ENCODE assay signal across 22 cellular contexts in the genomic region with DNA sequence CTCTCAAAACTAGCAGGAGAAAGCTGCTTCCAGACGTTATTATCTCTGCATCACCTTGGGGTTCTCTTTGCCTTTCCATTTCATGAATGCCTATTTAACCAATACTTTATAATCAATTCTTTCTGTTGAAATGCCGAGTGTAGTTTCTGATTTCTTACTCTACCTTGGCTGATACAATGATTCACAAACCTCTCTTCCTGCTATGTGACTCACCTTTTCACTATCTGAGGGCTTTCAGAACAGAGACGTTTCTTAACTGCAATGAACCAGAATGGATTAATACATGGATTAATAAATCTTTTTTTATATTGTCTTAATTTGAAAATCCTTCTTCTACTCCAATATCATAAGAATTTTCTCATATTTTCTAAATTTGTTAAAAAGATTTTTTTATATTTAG. TPM values are rescaled to one million over a fixed set of nuclear protein-coding genes. Genes with fewer than 3 reads are reported as not detected.
DNase-seq lines count a peak whose midpoint lies in the region; ATAC-seq and TF ChIP-seq lines count a peak whose summit lies in the region.
"Had no signal": no experiment of that assay in that cellular context is flagged by ENCODE, and none has a peak within 500 bp of the region (broad histone marks: within the 10 kb centered on the region; RNA-seq: fewer than 3 reads in every experiment).

No MANE protein-coding gene starts in this region.

- no peak overlapping the region for H3K4me3 ChIP-seq in mammary epithelial cell (replicated peaks in 1 of 3; ENCODE audit: insufficient read depth in 1 of 3, low read depth in 2 of 3, low read length in 3 of 3)
- H3K4me3 ChIP-seq: BLaER1, SK-N-MC had no signal

- TF ChIP-seq CTCF in mammary epithelial cell (conservative IDR thresholded peaks at IDR 0.05 in 1 of 2, IDR thresholded peaks at IDR 0.05 in 1 of 2; ENCODE audit: extremely low read depth in 1 of 2, insufficient read depth in 1 of 2, low read depth in 1 of 2, low read length in 2 of 2) = no peak

- in situ Hi-C loops in mammary epithelial cell (cut with MboI; ENCODE audit: low sequenced_read_pairs in 2 of 2) = no loop called here

- H3K36me3 ChIP-seq in mammary epithelial cell (ENCODE audit: insufficient read depth, low read length) = peaks cover 11% of the 10 kb centered on the region

- H2AFZ ChIP-seq in mammary epithelial cell (ENCODE audit: low read depth, low read length) = no peak overlapping the region

- H3K9ac ChIP-seq in mammary epithelial cell (ENCODE audit: insufficient read depth, low read length) = no peak overlapping the region
- H3K9ac ChIP-seq: BLaER1 had no signal

- H3K27me3 Mint-ChIP-seq in activated naive CD8-positive, alpha-beta T cell = no peaks in the 10 kb centered on the region
- H3K27me3 Mint-ChIP-seq in activated naive CD8-positive, alpha-beta T cell treated with anti-CD3 and anti-CD28 coated beads, Interleukin-2, amount 50 U/mL, for 24 hours = no peaks in the 10 kb centered on the region
- H3K27me3 Mint-ChIP-seq in memory B cell = no peaks in the 10 kb centered on the region
- H3K27me3 Mint-ChIP-seq: CD4-positive, alpha-beta memory T cell had no signal

- no TSS peak for BruUV-seq in mammary epithelial cell (replicated peaks; lab: Mats Ljungman, UMichigan)

- CTCF ChIA-PET in mammary epithelial cell (lab: Charles Lee; ENCODE audit: low non-redundant PET) = no interaction called here

- H3K79me2 ChIP-seq in mammary epithelial cell (ENCODE audit: insufficient read depth, low read length) = no peaks in the 10 kb centered on the region

- intact Hi-C loops in mammary epithelial cell (cut with micrococcal nuclease) = no loop called here

- no peak for DNase-seq in activated naive CD8-positive, alpha-beta T cell treated with anti-CD3 and anti-CD28 coated beads, Interleukin-2, amount 50 U/mL, for 24 hours
- peak; percentile 44 for DNase-seq in HPDE6-E6E7 (ENCODE audit: extremely low spot score)
- peak; percentile 28 for DNase-seq in mammary epithelial cell
- no peak for DNase-seq in memory B cell (ENCODE audit: low spot score in 2 of 2)
- no peak for DNase-seq in stimulated activated CD4-positive, alpha-beta T cell treated with anti-CD3 and anti-CD28 coated beads, Interleukin-1b, Interleukin-23, amount 100 ng/mL, for 48 hours
- no peak for DNase-seq in NCI-H2227 treated with DMSO at 0.1 percent for 48 hours (lab: John Stamatoyannopoulos, UW)
- no peak for DNase-seq in KG1 (lab: John Stamatoyannopoulos, UW)
- DNase-seq: CD4-positive, alpha-beta memory T cell; DND-41; GOT3; HCEC 1CT; IMR-90; MV-4-11; NCI-H1105 treated with DMSO at 0.1 percent for 48 hours; NCI-H2029 treated with DMSO at 0.1 percent for 48 hours; NCI-H345; NCI-H524; NCI-H774; SHP77 treated with DMSO at 0.1 percent for 48 hours had no signal

- peak overlapping the region; percentile 7 for H3K27ac Mint-ChIP-seq in activated naive CD8-positive, alpha-beta T cell
- no peak overlapping the region for H3K27ac Mint-ChIP-seq in activated naive CD8-positive, alpha-beta T cell treated with anti-CD3 and anti-CD28 coated beads, Interleukin-2, amount 50 U/mL, for 24 hours
- peak overlapping the region; percentile 82 for H3K27ac Mint-ChIP-seq in memory B cell
- H3K27ac Mint-ChIP-seq: CD4-positive, alpha-beta memory T cell had no signal

- ATAC-seq in activated naive CD8-positive, alpha-beta T cell treated with anti-CD3 and anti-CD28 coated beads, Interleukin-2, amount 50 U/mL, for 24 hours = no peak
- ATAC-seq in memory B cell (ENCODE audit: low read depth) = no peak

- peaks cover 3% of the 10 kb centered on the region for H3K4me1 Mint-ChIP-seq in activated naive CD8-positive, alpha-beta T cell (ENCODE audit: low read depth)
- H3K4me1 Mint-ChIP-seq in activated naive CD8-positive, alpha-beta T cell treated with anti-CD3 and anti-CD28 coated beads, Interleukin-2, amount 50 U/mL, for 24 hours = peaks cover 5% of the 10 kb centered on the region
- no peaks in the 10 kb centered on the region for H3K4me1 Mint-ChIP-seq in memory B cell
- H3K4me1 Mint-ChIP-seq: CD4-positive, alpha-beta memory T cell had no signal

- H3K4me3 Mint-ChIP-seq in activated naive CD8-positive, alpha-beta T cell = no peak overlapping the region
- no peak overlapping the region for H3K4me3 Mint-ChIP-seq in activated naive CD8-positive, alpha-beta T cell treated with anti-CD3 and anti-CD28 coated beads, Interleukin-2, amount 50 U/mL, for 24 hours
- no peak overlapping the region for H3K4me3 Mint-ChIP-seq in memory B cell
- H3K4me3 Mint-ChIP-seq: CD4-positive, alpha-beta memory T cell had no signal

- dilution Hi-C loops in mammary epithelial cell (cut with HindIII; ENCODE audit: low sequenced_read_pairs) = no loop called here

- no peaks in the 10 kb centered on the region for H4K20me1 ChIP-seq in mammary epithelial cell (ENCODE audit: insufficient read depth, low read length)
- H4K20me1 ChIP-seq: BLaER1 had no signal

- peaks cover 6% of the 10 kb centered on the region for H3K36me3 Mint-ChIP-seq in activated naive CD8-positive, alpha-beta T cell
- H3K36me3 Mint-ChIP-seq in activated naive CD8-positive, alpha-beta T cell treated with anti-CD3 and anti-CD28 coated beads, Interleukin-2, amount 50 U/mL, for 24 hours (ENCODE audit: low read depth) = peaks cover 33% of the 10 kb centered on the region
- peaks cover 23% of the 10 kb centered on the region for H3K36me3 Mint-ChIP-seq in memory B cell

- H3K9me3 Mint-ChIP-seq in activated naive CD8-positive, alpha-beta T cell (ENCODE audit: low read depth) = no peaks in the 10 kb centered on the region
- H3K9me3 Mint-ChIP-seq in activated naive CD8-positive, alpha-beta T cell treated with anti-CD3 and anti-CD28 coated beads, Interleukin-2, amount 50 U/mL, for 24 hours = peaks cover 4% of the 10 kb centered on the region
- H3K9me3 Mint-ChIP-seq in memory B cell = peaks cover 5% of the 10 kb centered on the region

- no peaks in the 10 kb centered on the region for H3K27me3 ChIP-seq in mammary epithelial cell (ENCODE audit: insufficient read depth, low read length)
- H3K27me3 ChIP-seq: BLaER1 had no signal

- peaks cover 5% of the 10 kb centered on the region for H3K4me1 ChIP-seq in mammary epithelial cell (ENCODE audit: insufficient read depth, low read length)
- H3K4me1 ChIP-seq: BLaER1 had no signal

- H3K27ac ChIP-seq in mammary epithelial cell (ENCODE audit: insufficient read depth, low read depth, low read length) = no peak overlapping the region
- H3K27ac ChIP-seq: BLaER1, SK-N-MC had no signal

- WGBS in mammary epithelial cell (ENCODE audit: low coverage, missing lambda C conversion rate) = 43% methylated on average over 3 of the region's 3 CpGs

- no peaks in the 10 kb centered on the region for H3K9me3 ChIP-seq in mammary epithelial cell (replicated peaks; ENCODE audit: insufficient read depth, low read length)

- H3K4me2 ChIP-seq in mammary epithelial cell (ENCODE audit: insufficient read depth, low read depth, low read length) = peak overlapping the region; percentile 36
- H3K4me2 ChIP-seq: BLaER1 had no signal

RNA-seq across cellular contexts. Expression of a gene that starts 46.4 kb away (rescaled TPM):
- 10 to 100 TPM; 22.1 to 34.3 TPM for total RNA-seq in mammary epithelial cell
- 9.4 TPM for polyA plus RNA-seq in mammary epithelial cell
- 22.3 TPM for polyA minus RNA-seq in mammary epithelial cell

Comparison
In these comparisons a context has a peak if more than half of its experiments do, and no peak if none do; other contexts are left out.
1. DNase-seq: peak in HPDE6-E6E7 (single experiment) and mammary epithelial cell (single experiment); none in activated naive CD8-positive, alpha-beta T cell treated with anti-CD3 and anti-CD28 coated beads, Interleukin-2, amount 50 U/mL, for 24 hours (single experiment), memory B cell (0 of 2), stimulated activated CD4-positive, alpha-beta T cell treated with anti-CD3 and anti-CD28 coated beads, Interleukin-1b, Interleukin-23, amount 100 ng/mL, for 48 hours (single experiment), NCI-H2227 treated with DMSO at 0.1 percent for 48 hours (single experiment) and KG1 (single experiment).